In the genomic region with DNA sequence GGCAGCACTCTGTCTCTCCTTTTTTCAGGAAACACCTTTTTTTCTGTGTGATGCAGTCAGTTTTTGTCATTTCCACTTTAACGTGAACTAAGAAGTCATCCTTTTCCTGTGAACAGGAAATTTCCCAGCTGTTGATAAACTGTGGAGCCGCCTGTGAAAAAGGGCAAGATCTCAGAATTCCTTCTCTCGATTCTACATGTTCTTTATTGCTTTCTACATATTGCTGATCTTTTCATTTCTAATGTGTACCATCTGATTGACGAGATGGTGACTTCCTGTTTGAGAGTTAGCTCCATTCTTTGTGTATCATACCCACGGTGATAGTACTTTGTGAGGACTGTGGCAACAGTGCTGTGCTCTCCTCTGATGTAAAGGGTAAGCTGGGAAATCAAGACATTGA, we compare ENCODE assay signal across 9 cellular contexts. TPM values are rescaled to one million over a fixed set of nuclear protein-coding genes. Genes with fewer than 3 reads are reported as not detected.
DNase-seq lines count a peak whose midpoint lies in the region; ATAC-seq and TF ChIP-seq lines count a peak whose summit lies in the region.
"Had no signal": no experiment of that assay in that cellular context is flagged by ENCODE, and none has a peak within 500 bp of the region (broad histone marks: within the 10 kb centered on the region; RNA-seq: fewer than 3 reads in every experiment).

No MANE protein-coding gene starts in this region.

- ATAC-seq in GM18858 (IDR thresholded peaks at IDR 0.05; ENCODE audit: unreplicated experiment) (peak; percentile 39), lower lobe of right lung (no peak), GM18502 (IDR thresholded peaks at IDR 0.05; ENCODE audit: poor library complexity, unreplicated experiment) (no peak)

- no TSS peak for BruUV-seq in A673 (replicated peaks; lab: Mats Ljungman, UMichigan)

- H3K4me3 ChIP-seq in A673 (ENCODE audit: low read depth, low read length, poor library complexity, severe bottlenecking) = no peak overlapping the region
- H3K4me3 ChIP-seq in SK-N-MC = peak overlapping the region; percentile 55
- H3K4me3 ChIP-seq in lower lobe of right lung = no peak overlapping the region

- H3K4me1 ChIP-seq in A673 (ENCODE audit: insufficient read depth, low read length, poor library complexity, severe bottlenecking) (peaks cover 62% of the 10 kb centered on the region), lower lobe of right lung (peaks cover 49% of the 10 kb centered on the region)

- TF ChIP-seq CTCF in A673 (conservative IDR thresholded peaks at IDR 0.05; ENCODE audit: low read depth, low read length) = no peak
- no peak for TF ChIP-seq CTCF in lower lobe of right lung (IDR thresholded peaks at IDR 0.05)

- CTCF ChIA-PET in A673 (lab: Charles Lee) = interaction anchor here (1.4 kb wide), 1 partner anchor 79 kb away, joined by 5 read pairs; no protein-coding TSS in a partner anchor

- H3K9me3 ChIP-seq in A673 (ENCODE audit: low read depth, low read length, poor library complexity, severe bottlenecking) = no peaks in the 10 kb centered on the region
- H3K9me3 ChIP-seq in SK-N-MC (ENCODE audit: low read depth, low read length) = no peaks in the 10 kb centered on the region
- no peaks in the 10 kb centered on the region for H3K9me3 ChIP-seq in lower lobe of right lung

- H3K27me3 ChIP-seq in A673 (replicated peaks; ENCODE audit: insufficient read depth, low read depth, low read length, poor library complexity) (no peaks in the 10 kb centered on the region), lower lobe of right lung (ENCODE audit: low read depth) (no peaks in the 10 kb centered on the region)

- peak overlapping the region; percentile 37 for H3K9ac ChIP-seq in SK-N-MC (ENCODE audit: insufficient read length)

- POLR2A ChIA-PET in A673 (lab: Charles Lee; ENCODE audit: low non-redundant PET) = interaction anchor here (0.7 to 0.8 kb wide), 2 partner anchors 50 to 822 kb away, joined by 3 to 6 read pairs; a partner anchor contains a TSS

- H3K27ac ChIP-seq in A673 (ENCODE audit: low read depth, low read length, poor library complexity, severe bottlenecking) = peak overlapping the region; percentile 58
- peak overlapping the region; percentile 95 for H3K27ac ChIP-seq in SK-N-MC
- peak overlapping the region; percentile 42 for H3K27ac ChIP-seq in lower lobe of right lung

- DNase-seq in A673 (ENCODE audit: low spot score) (peak; percentile 57), SK-N-MC (ENCODE audit: low read depth, low spot score) (peak; percentile 28), lower lobe of right lung (no peak), NCI-H187 (lab: John Stamatoyannopoulos, UW) (no peak), cerebellar cortex (ENCODE audit: low spot score) (no peak)
- no peak for DNase-seq in effector CD8-positive, alpha-beta T cell (lab: John Stamatoyannopoulos, UW)
- DNase-seq: posterior cingulate gyrus had no signal

- H3K36me3 ChIP-seq in A673 (ENCODE audit: insufficient read depth, low read length, poor library complexity, severe bottlenecking) (no peaks in the 10 kb centered on the region), SK-N-MC (ENCODE audit: insufficient read depth, low read length) (no peaks in the 10 kb centered on the region), lower lobe of right lung (no peaks in the 10 kb centered on the region)

- intact Hi-C loops in A673 (cut with micrococcal nuclease; ENCODE audit: unreplicated experiment) (no loop called here), lower lobe of right lung (cut with DNase I) (no loop called here)

RNA-seq across cellular contexts. Expression of a gene that starts 50.4 kb away (rescaled TPM):
- total RNA-seq in A673 (2021) (80.5 and 82.9 TPM in 2 replicates), lower lobe of right lung (94.6 TPM)

Comparison
In these comparisons a context has a peak if more than half of its experiments do, and no peak if none do; other contexts are left out.
1. DNase-seq: peak in A673 (single experiment) and SK-N-MC (single experiment); none in lower lobe of right lung (single experiment), NCI-H187 (0 of 2), cerebellar cortex (single experiment) and effector CD8-positive, alpha-beta T cell (single experiment).
2. H3K27ac ChIP-seq: peak in every context shown above with its lines; median percentile 95 in SK-N-MC; 58 in A673; 42 in lower lobe of right lung.